Comparison of ENCODE assay signal across 26 cellular contexts in the genomic region with DNA sequence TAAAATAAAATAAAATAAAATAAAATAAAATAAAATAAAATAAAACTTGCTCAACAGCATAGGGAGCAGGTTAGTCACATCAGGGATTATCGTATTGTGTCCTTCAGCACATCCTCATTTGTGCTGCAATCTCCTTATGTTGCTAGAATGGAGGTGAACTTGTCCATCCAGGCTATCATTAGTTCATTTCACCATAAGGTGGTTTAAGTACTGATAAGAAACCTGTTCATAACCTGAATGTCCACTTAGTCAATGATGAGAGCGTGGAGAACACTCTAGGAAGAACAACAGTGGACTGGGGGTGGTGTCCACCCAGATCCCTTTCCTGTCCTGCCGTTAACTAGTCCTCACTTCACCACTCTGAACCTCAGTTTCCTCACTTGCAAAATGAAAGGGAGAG. TPM values are rescaled to one million over a fixed set of nuclear protein-coding genes. Genes with fewer than 3 reads are reported as not detected.
"Had no signal": no experiment of that assay in that cellular context is flagged by ENCODE, and none has a peak within 500 bp of the region (broad histone marks: within the 10 kb centered on the region; RNA-seq: fewer than 3 reads in every experiment).

No MANE protein-coding gene starts in this region.

- H3K4me3 ChIP-seq: cardiac muscle cell, lung, spleen, thyroid gland had no signal

- H3K36me3 ChIP-seq: cardiac muscle cell, spleen, thyroid gland had no signal

- DNase-seq: activated CD4-positive, alpha-beta T cell treated with anti-CD3 and anti-CD28 coated beads, Interleukin-2, amount 10 ng/mL, durations not matched to agents 24 days and 14 days; activated CD8-positive, alpha-beta memory T cell treated with anti-CD3 and anti-CD28 coated beads, Interleukin-2, amount 10 ng/mL, durations not matched to agents 7 days and 5 days; activated CD8-positive, alpha-beta T cell treated with anti-CD3 and anti-CD28 coated beads for 36 hours; activated effector memory CD4-positive, alpha-beta T cell treated with anti-CD3 and anti-CD28 coated beads, Interleukin-2, amount 50 U/mL, for 16 hours; activated naive CD4-positive, alpha-beta T cell treated with anti-CD3 and anti-CD28 coated beads, Interleukin-2, amount 50 U/mL, for 16 hours; activated naive CD8-positive, alpha-beta T cell treated with anti-CD3 and anti-CD28 coated beads, Interleukin-2, amount 50 U/mL, for 24 hours; activated T-cell treated with anti-CD3 and anti-CD28 coated beads for 4 hours; cortex of kidney; endodermal cell; foreskin fibroblast; natural killer cell; spleen; stimulated activated CD4-positive, alpha-beta T cell treated with anti-CD3 and anti-CD28 coated beads, Interleukin-4, amount 100 ng/mL, for 24 hours; stimulated activated naive CD8-positive, alpha-beta T cell treated with anti-CD3 and anti-CD28 coated beads, Interleukin-15, Interleukin-2, amounts not matched to agents 100 U/mL and 50 U/mL, for 24 hours; T-helper 2 cell; thyroid gland had no signal

- ATAC-seq: activated CD4-positive, CD25-positive, alpha-beta regulatory T cell treated with anti-CD3 and anti-CD28 coated beads, Interleukin-2, amount 50 U/mL, for 24 hours; activated CD8-positive, alpha-beta memory T cell treated with anti-CD3 and anti-CD28 coated beads, Interleukin-2, amount 10 ng/mL, durations not matched to agents 7 days and 5 days; activated CD8-positive, alpha-beta T cell treated with anti-CD3 and anti-CD28 coated beads for 36 hours; activated naive CD8-positive, alpha-beta T cell treated with anti-CD3 and anti-CD28 coated beads, Interleukin-2, amount 50 U/mL, for 24 hours; left lobe of liver; natural killer cell; stimulated activated naive CD8-positive, alpha-beta T cell treated with anti-CD3 and anti-CD28 coated beads, Interleukin-15, Interleukin-2, amounts not matched to agents 100 U/mL and 50 U/mL, for 24 hours had no signal

- H3K9me3 ChIP-seq: spleen, thyroid gland had no signal

- H3K27me3 ChIP-seq: cardiac muscle cell, spleen, thyroid gland had no signal

- H3K9me3 Mint-ChIP-seq: activated CD8-positive, alpha-beta T cell treated with anti-CD3 and anti-CD28 coated beads for 36 hours; activated naive CD8-positive, alpha-beta T cell treated with anti-CD3 and anti-CD28 coated beads, Interleukin-2, amount 50 U/mL, for 24 hours; endodermal cell; natural killer cell had no signal

- H3K36me3 Mint-ChIP-seq: activated CD8-positive, alpha-beta memory T cell treated with anti-CD3 and anti-CD28 coated beads, Interleukin-2, amount 10 ng/mL, durations not matched to agents 7 days and 5 days had no signal

- H3K4me3 Mint-ChIP-seq: activated CD4-positive, alpha-beta T cell treated with anti-CD3 and anti-CD28 coated beads, Interleukin-2, amount 10 ng/mL, durations not matched to agents 24 days and 14 days; activated CD8-positive, alpha-beta memory T cell treated with anti-CD3 and anti-CD28 coated beads, Interleukin-2, amount 10 ng/mL, durations not matched to agents 7 days and 5 days; activated CD8-positive, alpha-beta T cell treated with anti-CD3 and anti-CD28 coated beads for 36 hours; activated naive CD8-positive, alpha-beta T cell treated with anti-CD3 and anti-CD28 coated beads, Interleukin-2, amount 50 U/mL, for 24 hours; endodermal cell; natural killer cell had no signal

- H3K27ac Mint-ChIP-seq: activated CD4-positive, alpha-beta T cell treated with anti-CD3 and anti-CD28 coated beads, Interleukin-2, amount 10 ng/mL, durations not matched to agents 24 days and 14 days; activated CD8-positive, alpha-beta memory T cell treated with anti-CD3 and anti-CD28 coated beads, Interleukin-2, amount 10 ng/mL, durations not matched to agents 7 days and 5 days; activated CD8-positive, alpha-beta T cell treated with anti-CD3 and anti-CD28 coated beads for 36 hours; activated naive CD8-positive, alpha-beta T cell treated with anti-CD3 and anti-CD28 coated beads, Interleukin-2, amount 50 U/mL, for 24 hours; endodermal cell; natural killer cell; progenitor cell of endocrine pancreas had no signal

- H3K27ac ChIP-seq: cardiac muscle cell, epithelial cell of prostate, thyroid gland had no signal

- FAIRE-seq: urothelium cell line had no signal

- H3K27me3 Mint-ChIP-seq: activated CD4-positive, alpha-beta T cell treated with anti-CD3 and anti-CD28 coated beads, Interleukin-2, amount 10 ng/mL, durations not matched to agents 24 days and 14 days had no signal

- H3K4me1 ChIP-seq: thyroid gland had no signal

RNA-seq across cellular contexts. Expression of gene DHRS9, which starts 21.9 kb away (rescaled TPM):
- total RNA-seq: activated CD8-positive, alpha-beta memory T cell treated with anti-CD3 and anti-CD28 coated beads, Interleukin-2, amount 10 ng/mL, durations not matched to agents 7 days and 5 days; activated CD8-positive, alpha-beta T cell treated with anti-CD3 and anti-CD28 coated beads for 36 hours; cardiac muscle cell; endodermal cell; fibroblast of lung; kidney epithelial cell; osteocyte; progenitor cell of endocrine pancreas had no signal
- polyA plus RNA-seq: fibroblast of lung had no signal
